In the genomic region with DNA sequence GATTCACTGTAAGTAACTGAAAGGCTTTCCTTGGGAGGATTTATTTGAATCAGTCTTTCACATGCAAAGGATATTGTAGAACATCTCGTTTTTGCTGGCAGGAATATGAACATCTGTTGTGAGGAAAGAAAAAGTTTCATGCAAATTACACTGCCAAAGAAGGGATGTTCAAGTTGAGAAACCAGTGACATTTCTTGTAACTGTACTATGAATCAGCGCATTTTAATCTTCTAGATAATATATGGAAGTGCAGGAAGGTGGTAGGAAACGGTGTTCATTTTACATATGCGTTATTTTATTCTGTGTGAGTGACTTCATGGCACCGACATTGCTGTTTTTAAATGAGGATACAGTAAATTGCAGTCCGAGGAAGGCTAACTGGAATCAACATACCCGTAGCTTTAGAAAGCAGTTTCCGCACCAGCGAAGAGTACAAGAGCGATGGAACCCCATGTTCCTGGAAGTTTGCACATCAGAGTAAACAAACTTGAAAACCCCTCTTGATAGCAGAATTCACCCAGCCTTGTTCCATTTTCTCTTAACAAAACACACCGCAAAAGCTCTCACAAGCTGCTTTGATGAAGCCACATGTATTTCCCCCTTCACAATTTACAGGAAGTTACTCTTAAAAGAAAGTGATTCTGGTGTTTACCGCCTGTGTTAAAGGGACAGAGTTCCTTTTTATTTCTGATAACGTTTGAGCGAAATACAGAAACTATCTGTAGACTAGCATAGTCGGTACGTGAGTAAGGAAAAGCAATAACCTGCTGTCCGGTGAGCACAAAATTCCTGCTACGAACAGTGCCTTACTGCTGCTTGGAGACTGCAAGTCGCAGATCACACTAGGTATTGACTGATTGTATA, we compare ENCODE assay signal across 8 cellular contexts. TPM values are rescaled to one million over a fixed set of nuclear protein-coding genes. Genes with fewer than 3 reads are reported as not detected.
DNase-seq lines count a peak whose midpoint lies in the region; ATAC-seq and TF ChIP-seq lines count a peak whose summit lies in the region.

No MANE protein-coding gene starts in this region.

- H3K27me3 Mint-ChIP-seq in Calu3 (ENCODE audit: unreplicated experiment): no peaks in the 10 kb centered on the region
- peaks cover 0 to 6% (median 0%) of the 10 kb centered on the region in 3 donors for H3K27me3 Mint-ChIP-seq in naive B cell

- ATAC-seq in GM21367 (IDR thresholded peaks at IDR 0.05; ENCODE audit: unreplicated experiment) (peak; percentile 41), naive B cell (ENCODE audit: low read depth in 2 of 2) (peak; percentile 85 to 90)

- H3K4me3 Mint-ChIP-seq in Calu3 (ENCODE audit: low read depth, unreplicated experiment) (peak overlapping the region; percentile 71), naive B cell (peak overlapping the region; percentile 84 to 96 (median 91))

- peak overlapping the region; percentile 42 for H3K27ac ChIP-seq in WERI-Rb-1
- H3K27ac ChIP-seq in effector memory CD4-positive, alpha-beta T cell (ENCODE audit: insufficient read depth, low read length, poor library complexity, severe bottlenecking): peak overlapping the region; percentile 81

- peaks cover 7% of the 10 kb centered on the region for H3K36me3 Mint-ChIP-seq in Calu3 (ENCODE audit: insufficient read depth, unreplicated experiment)
- no peaks in the 10 kb centered on the region for H3K36me3 Mint-ChIP-seq in naive B cell

- H3K4me3 ChIP-seq in WERI-Rb-1 (ENCODE audit: low read depth, low read length): no peak overlapping the region
- H3K4me3 ChIP-seq in effector memory CD4-positive, alpha-beta T cell (ENCODE audit: insufficient read depth, low read depth, low read length, poor library complexity, severe bottlenecking): peak overlapping the region; percentile 72

- CTCF ChIA-PET in Calu3 (lab: Charles Lee): interaction anchor here (0.7 kb wide), 1 partner anchor 1238 kb away, joined by 3 read pairs; no protein-coding TSS in a partner anchor

- TF ChIP-seq CTCF in Calu3 (IDR thresholded peaks at IDR 0.05; ENCODE audit: unreplicated experiment) (no peak), WERI-Rb-1 (IDR thresholded peaks at IDR 0.05; ENCODE audit: low read depth, low read length) (no peak)

- H3K27me3 ChIP-seq in WERI-Rb-1 (ENCODE audit: insufficient read depth, low read depth, severe bottlenecking): no peaks in the 10 kb centered on the region
- H3K27me3 ChIP-seq in effector memory CD4-positive, alpha-beta T cell (replicated peaks; ENCODE audit: control insufficient read depth, insufficient read depth, low read length, poor library complexity, severe bottlenecking): no peaks in the 10 kb centered on the region

- BruUV-seq in Calu3 (replicated peaks; lab: Mats Ljungman, UMichigan): no TSS peak

- peaks cover 15% of the 10 kb centered on the region for H3K4me1 ChIP-seq in effector memory CD4-positive, alpha-beta T cell (ENCODE audit: control insufficient read depth, insufficient read depth, low read length, poor library complexity, severe bottlenecking)

- intact Hi-C loops in Calu3 (cut with micrococcal nuclease; ENCODE audit: unreplicated experiment): loop anchor here (5.0 to 10.0 kb wide), 2 partner anchors 97 to 125 kb away; no protein-coding TSS in a partner anchor

- H3K36me3 ChIP-seq in WERI-Rb-1: peaks cover 100% of the 10 kb centered on the region
- H3K36me3 ChIP-seq in effector memory CD4-positive, alpha-beta T cell (ENCODE audit: control insufficient read depth, insufficient read depth, low read length): no peaks in the 10 kb centered on the region

- H3K4me1 Mint-ChIP-seq in Calu3 (ENCODE audit: low read depth, unreplicated experiment) (peaks cover 28% of the 10 kb centered on the region), naive B cell (peaks cover 33 to 43% (median 36%) of the 10 kb centered on the region in 3 donors)

- no peaks in the 10 kb centered on the region for H3K9me3 ChIP-seq in WERI-Rb-1 (ENCODE audit: severe bottlenecking)
- no peaks in the 10 kb centered on the region for H3K9me3 ChIP-seq in effector memory CD4-positive, alpha-beta T cell (ENCODE audit: control insufficient read depth, low read length)

- H3K27ac Mint-ChIP-seq in Calu3 (ENCODE audit: unreplicated experiment) (peak overlapping the region; percentile 67), naive B cell (peak overlapping the region; percentile 76 to 95 (median 88))

- H3K9me3 Mint-ChIP-seq in Calu3 (ENCODE audit: low read depth, unreplicated experiment) (no peaks in the 10 kb centered on the region), naive B cell (peaks cover 0 to 1% (median 0%) of the 10 kb centered on the region in 7 donors)

- no peak for DNase-seq in Calu3
- DNase-seq in HT-29 (ENCODE audit: low spot score): peak; percentile 47
- no peak for DNase-seq in WERI-Rb-1
- peak; percentile 35 to 42 (median 40) for DNase-seq in effector memory CD4-positive, alpha-beta T cell
- DNase-seq in naive B cell: peak; percentile 69
- DNase-seq in NCI-H2107 (lab: John Stamatoyannopoulos, UW): no peak
- no peak for DNase-seq in NCI-H1105 (lab: John Stamatoyannopoulos, UW)

RNA-seq across cellular contexts. Expression of a gene that starts 11.5 kb away (rescaled TPM):
- 0.40 and 1.1 TPM in 2 replicates for total RNA-seq in Calu3 (2022)
- total RNA-seq in HT-29 (2014; rRNA removed; shearing (Covaris generic)): 1.4 TPM in 1 of 2 replicates, not detected in the other
- polyA plus RNA-seq in naive B cell (ENCODE audit: low read depth in 6 of 6): 1 to 10 TPM in 3 of 6 donors, under 1 TPM in 2, not detected in 1; 0.62 to 4.2 (median 2.9) TPM

Comparison
In these comparisons a context has a peak if more than half of its experiments do, and no peak if none do; other contexts are left out.
1. DNase-seq: peak in HT-29 (single experiment), effector memory CD4-positive, alpha-beta T cell (3 of 3) and naive B cell (single experiment); none in Calu3 (single experiment), WERI-Rb-1 (single experiment), NCI-H2107 (single experiment) and NCI-H1105 (single experiment).